Comparison of ENCODE assay signal across 8 cellular contexts in the genomic region with DNA sequence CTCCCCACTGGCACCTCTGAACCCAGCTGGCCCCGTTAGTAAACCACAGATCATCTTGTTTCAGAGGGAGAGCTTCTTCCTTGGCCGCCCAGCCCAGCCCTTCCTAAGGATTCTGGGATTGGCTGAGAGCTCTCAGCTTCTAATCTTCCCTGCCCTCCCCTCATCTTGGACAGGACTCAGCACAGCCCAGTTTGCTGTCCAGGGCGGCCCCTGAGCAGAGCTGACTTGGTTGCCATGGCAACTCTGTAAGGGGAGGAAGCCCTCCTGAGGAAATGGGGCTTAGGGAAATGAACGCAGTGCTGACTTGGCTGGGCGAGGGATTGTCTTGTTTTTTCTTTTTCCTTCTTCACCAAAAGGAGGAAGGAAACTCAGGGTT. TPM values are rescaled to one million over a fixed set of nuclear protein-coding genes. Genes with fewer than 3 reads are reported as not detected.
DNase-seq lines count a peak whose midpoint lies in the region; ATAC-seq and TF ChIP-seq lines count a peak whose summit lies in the region.

No MANE protein-coding gene starts in this region.

- CTCF ChIA-PET in HEK293T (lab: Yijun Ruan, JAX), result interaction anchor here (1.1 kb wide), 1 partner anchor 15 kb away, joined by 4 read pairs; no protein-coding TSS in a partner anchor

- H3K27ac Mint-ChIP-seq in osteocyte (ENCODE audit: unreplicated experiment), result peak overlapping the region; percentile 85

- H3K36me3 Mint-ChIP-seq in osteocyte (ENCODE audit: unreplicated experiment), result no peaks in the 10 kb centered on the region

- TF ChIP-seq CTCF in fibroblast of mammary gland (conservative IDR thresholded peaks at IDR 0.05; ENCODE audit: control insufficient read depth, insufficient read depth, low read depth, low read length), result no peak
- TF ChIP-seq CTCF in osteocyte (IDR thresholded peaks at IDR 0.05), result no peak

- peak overlapping the region; percentile 18 for H3K4me3 Mint-ChIP-seq in osteocyte (ENCODE audit: unreplicated experiment)

- no peaks in the 10 kb centered on the region for H3K9me3 Mint-ChIP-seq in osteocyte (ENCODE audit: unreplicated experiment)

- H3K4me3 ChIP-seq in fibroblast of mammary gland (ENCODE audit: control insufficient read depth, low read depth, low read length), result no peak overlapping the region

- POLR2A ChIA-PET in HEK293T (lab: Yijun Ruan, JAX), result interaction anchor here (0.6 to 0.8 kb wide), 2 partner anchors 39 to 42 kb away, joined by 3 read pairs; a partner anchor contains a TSS

- peaks cover under 1% of the 10 kb centered on the region for H3K27me3 Mint-ChIP-seq in osteocyte (ENCODE audit: unreplicated experiment)

- ATAC-seq in GM19351 (IDR thresholded peaks at IDR 0.05; ENCODE audit: unreplicated experiment), result no peak

- DNase-seq in ELF-1 (ENCODE audit: low read depth, low spot score) (peak; percentile 77), NCI-H2227 treated with DMSO at 0.1 percent for 48 hours (lab: John Stamatoyannopoulos, UW) (peak; percentile 62), fibroblast of mammary gland (ENCODE audit: low read depth) (peak; percentile 57), osteocyte (ENCODE audit: extremely low spot score, unreplicated experiment) (peak; percentile 88), KG1 (lab: John Stamatoyannopoulos, UW) (no peak), HEK293T (ENCODE audit: extremely low spot score) (no peak), DMS53 treated with DMSO at 0.1 percent for 48 hours (lab: John Stamatoyannopoulos, UW; ENCODE audit: unreplicated experiment) (no peak)

- H3K4me1 Mint-ChIP-seq in osteocyte (ENCODE audit: unreplicated experiment), result peaks cover 37% of the 10 kb centered on the region

TF ChIP-seq in HEK293T, 16 proteins besides CTCF, POLR2A, EP300 and RAD21:
- TF ChIP-seq ZNF384 (IDR thresholded peaks at IDR 0.05) (no peak), SUZ12 (IDR thresholded peaks at IDR 0.05) (no peak), FOXM1 (IDR thresholded peaks at IDR 0.05; ENCODE audit: borderline replicate concordance) (no peak), CTBP1 (IDR thresholded peaks at IDR 0.05; ENCODE audit: borderline replicate concordance) (no peak), ELF4 (IDR thresholded peaks at IDR 0.05) (no peak), HDGF (IDR thresholded peaks at IDR 0.05; ENCODE audit: borderline replicate concordance) (no peak), BHLHE40 (IDR thresholded peaks at IDR 0.05; ENCODE audit: borderline replicate concordance) (no peak), NFRKB (IDR thresholded peaks at IDR 0.05) (no peak), ARNT (IDR thresholded peaks at IDR 0.05) (no peak), FOXK2 (IDR thresholded peaks at IDR 0.05) (no peak), L3MBTL2 (conservative IDR thresholded peaks at IDR 0.05) (no peak), SP1 (IDR thresholded peaks at IDR 0.05) (no peak), TARDBP (IDR thresholded peaks at IDR 0.05) (no peak), LEF1 (IDR thresholded peaks at IDR 0.05; ENCODE audit: borderline replicate concordance) (no peak), FOXA1 (IDR thresholded peaks at IDR 0.05) (no peak)
- TF ChIP-seq, protein P1, sequence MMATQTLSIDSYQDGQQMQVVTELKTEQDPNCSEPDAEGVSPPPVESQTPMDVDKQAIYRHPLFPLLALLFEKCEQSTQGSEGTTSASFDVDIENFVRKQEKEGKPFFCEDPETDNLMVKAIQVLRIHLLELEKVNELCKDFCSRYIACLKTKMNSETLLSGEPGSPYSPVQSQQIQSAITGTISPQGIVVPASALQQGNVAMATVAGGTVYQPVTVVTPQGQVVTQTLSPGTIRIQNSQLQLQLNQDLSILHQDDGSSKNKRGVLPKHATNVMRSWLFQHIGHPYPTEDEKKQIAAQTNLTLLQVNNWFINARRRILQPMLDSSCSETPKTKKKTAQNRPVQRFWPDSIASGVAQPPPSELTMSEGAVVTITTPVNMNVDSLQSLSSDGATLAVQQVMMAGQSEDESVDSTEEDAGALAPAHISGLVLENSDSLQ (IDR thresholded peaks at IDR 0.05), result no peak

RNA-seq across cellular contexts. Expression of a gene that starts 4.6 kb away (rescaled TPM):
- total RNA-seq in osteocyte, result 0.13 TPM in 1 of 2 replicates, not detected in the other

RNA-seq across cellular contexts. Expression of a gene that starts 36.5 kb away (rescaled TPM):
- 10.1 and 10.8 TPM in 2 replicates for total RNA-seq in osteocyte

RNA-seq across cellular contexts. Expression of a gene that starts 42.3 kb away (rescaled TPM):
- total RNA-seq in osteocyte, result 53.5 and 59.9 TPM in 2 replicates

RNA-seq across cellular contexts. Expression of a gene that starts 55.9 kb away (rescaled TPM):
- total RNA-seq in osteocyte, result 16.2 and 19.5 TPM in 2 replicates

Comparison
In these comparisons a context has a peak if more than half of its experiments do, and no peak if none do; other contexts are left out.
1. DNase-seq: peak in ELF-1 (single experiment), NCI-H2227 treated with DMSO at 0.1 percent for 48 hours (single experiment), fibroblast of mammary gland (single experiment) and osteocyte (single experiment); none in KG1 (single experiment), HEK293T (single experiment) and DMS53 treated with DMSO at 0.1 percent for 48 hours (single experiment).